Comparison of ENCODE assay signal across 8 cellular contexts in genomic region chr20:52972190-52972937, GRCh38. TPM values are rescaled to one million over a fixed set of nuclear protein-coding genes. Genes with fewer than 3 reads are reported as not detected.
A peak's percentile ranks its signal among the peaks of the same experiment; 100 is the strongest.
DNase-seq lines count a peak whose midpoint lies in the region; ATAC-seq and TF ChIP-seq lines count a peak whose summit lies in the region.

A gene with protein sequence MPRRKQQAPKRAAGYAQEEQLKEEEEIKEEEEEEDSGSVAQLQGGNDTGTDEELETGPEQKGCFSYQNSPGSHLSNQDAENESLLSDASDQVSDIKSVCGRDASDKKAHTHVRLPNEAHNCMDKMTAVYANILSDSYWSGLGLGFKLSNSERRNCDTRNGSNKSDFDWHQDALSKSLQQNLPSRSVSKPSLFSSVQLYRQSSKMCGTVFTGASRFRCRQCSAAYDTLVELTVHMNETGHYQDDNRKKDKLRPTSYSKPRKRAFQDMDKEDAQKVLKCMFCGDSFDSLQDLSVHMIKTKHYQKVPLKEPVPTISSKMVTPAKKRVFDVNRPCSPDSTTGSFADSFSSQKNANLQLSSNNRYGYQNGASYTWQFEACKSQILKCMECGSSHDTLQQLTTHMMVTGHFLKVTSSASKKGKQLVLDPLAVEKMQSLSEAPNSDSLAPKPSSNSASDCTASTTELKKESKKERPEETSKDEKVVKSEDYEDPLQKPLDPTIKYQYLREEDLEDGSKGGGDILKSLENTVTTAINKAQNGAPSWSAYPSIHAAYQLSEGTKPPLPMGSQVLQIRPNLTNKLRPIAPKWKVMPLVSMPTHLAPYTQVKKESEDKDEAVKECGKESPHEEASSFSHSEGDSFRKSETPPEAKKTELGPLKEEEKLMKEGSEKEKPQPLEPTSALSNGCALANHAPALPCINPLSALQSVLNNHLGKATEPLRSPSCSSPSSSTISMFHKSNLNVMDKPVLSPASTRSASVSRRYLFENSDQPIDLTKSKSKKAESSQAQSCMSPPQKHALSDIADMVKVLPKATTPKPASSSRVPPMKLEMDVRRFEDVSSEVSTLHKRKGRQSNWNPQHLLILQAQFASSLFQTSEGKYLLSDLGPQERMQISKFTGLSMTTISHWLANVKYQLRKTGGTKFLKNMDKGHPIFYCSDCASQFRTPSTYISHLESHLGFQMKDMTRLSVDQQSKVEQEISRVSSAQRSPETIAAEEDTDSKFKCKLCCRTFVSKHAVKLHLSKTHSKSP (N-terminal part only) (plus strand): TSS chr20:52972358. CDS start chr20:52973294, 936 bp downstream.

- TF ChIP-seq POLR2A in transverse colon (IDR thresholded peaks at IDR 0.05) = no peak

- H3K27ac ChIP-seq in transverse colon = peak within 1 kb of the TSS; percentile 36 to 65 (median 60)

- no peak for TF ChIP-seq EP300 in transverse colon (IDR thresholded peaks at IDR 0.05; ENCODE audit: low read depth)

- DNase-seq in DMS153 (lab: John Stamatoyannopoulos, UW) (peak; percentile 55), NCI-H82 (lab: John Stamatoyannopoulos, UW) (peak; percentile 83), activated T-cell treated with anti-CD3 and anti-CD28 coated beads for 48 hours (ENCODE audit: low read depth) (peak; percentile 41), fibroblast of mammary gland (ENCODE audit: low read depth) (peak; percentile 84), neural crest cell (ENCODE audit: low read depth, low spot score) (peak; percentile 26), transverse colon (no peak), EL (no peak)

- in situ Hi-C loops in transverse colon (cut with MboI; ENCODE audit: low pct_ligation_motif_present in 1 of 4, low pct_unique_long_range_greater_than_20kb in 1 of 4, low sequenced_read_pairs in 3 of 4) = no loop called here

- intact Hi-C loops in transverse colon (cut with DNase I; ENCODE audit: low total_unique reads) = no loop called here

- H3K4me3 ChIP-seq in fibroblast of mammary gland (ENCODE audit: control insufficient read depth, low read depth, low read length) (peak within 1 kb of the TSS; percentile 56), transverse colon (peak within 1 kb of the TSS; percentile 2 to 41 (median 29))

- no peaks in the 10 kb centered on the region for H3K9me3 ChIP-seq in transverse colon

- H3K27ac Mint-ChIP-seq in neural crest cell (ENCODE audit: unreplicated experiment) = peak within 1 kb of the TSS; percentile 95

- WGBS in transverse colon (ENCODE audit: low coverage in 1 of 2), 2 donors = 1 to 8% methylated on average over 15 to 40 of the region's 41 CpGs

- TF ChIP-seq CTCF in fibroblast of mammary gland (conservative IDR thresholded peaks at IDR 0.05; ENCODE audit: control insufficient read depth, insufficient read depth, low read depth, low read length) (no peak), neural crest cell (conservative IDR thresholded peaks at IDR 0.05) (no peak), transverse colon (IDR thresholded peaks at IDR 0.05) (no peak)

- no peaks in the 10 kb centered on the region for H3K9me3 Mint-ChIP-seq in neural crest cell

- peaks cover 0 to 5% (median 1%) of the 10 kb centered on the region in 4 donors for H3K4me1 ChIP-seq in transverse colon

- H3K27me3 Mint-ChIP-seq in neural crest cell (ENCODE audit: low read depth) = peaks cover 52% of the 10 kb centered on the region

- H3K4me1 Mint-ChIP-seq in neural crest cell = peaks cover 44% of the 10 kb centered on the region

- peak within 1 kb of the TSS; percentile 97 for H3K4me3 Mint-ChIP-seq in neural crest cell

- ATAC-seq in HG03159 (IDR thresholded peaks at IDR 0.05; ENCODE audit: unreplicated experiment) = no peak

- H3K36me3 ChIP-seq in transverse colon = no peaks in the 10 kb centered on the region

- peaks cover 47% of the 10 kb centered on the region for H3K27me3 ChIP-seq in transverse colon

- peaks cover 2% of the 10 kb centered on the region for H3K36me3 Mint-ChIP-seq in neural crest cell (ENCODE audit: low read depth)

RNA-seq across cellular contexts. Expression of the gene that starts here (rescaled TPM):
- total RNA-seq in neural crest cell (6.4 and 8.5 TPM in 2 replicates), transverse colon (10 to 100 TPM in 1 of 4 donors, 1 to 10 TPM in 3; 1.9 to 12.9 (median 5.0) TPM)

Comparison
In these comparisons a context has a peak if more than half of its experiments do, and no peak if none do; other contexts are left out.
1. DNase-seq: peak in DMS153 (single experiment), NCI-H82 (single experiment), activated T-cell treated with anti-CD3 and anti-CD28 coated beads for 48 hours (single experiment), fibroblast of mammary gland (single experiment) and neural crest cell (single experiment); none in transverse colon (single experiment) and EL (single experiment).